ENCODE assay signal across 9 cellular contexts in genomic region chr18:23109163-23109562, GRCh38. TPM values are rescaled to one million over a fixed set of nuclear protein-coding genes. Genes with fewer than 3 reads are reported as not detected.
DNase-seq lines count a peak whose midpoint lies in the region; ATAC-seq, FAIRE-seq and TF ChIP-seq lines count a peak whose summit lies in the region.
"Not testable (repeated sequence)": the region's sequence is repeated elsewhere in the genome, so short reads cannot be mapped to it uniquely, and the experiment has no call there.
"Had no signal": no experiment of that assay in that cellular context is flagged by ENCODE, and none has a peak within 500 bp of the region (broad histone marks: within the 10 kb centered on the region; RNA-seq: fewer than 3 reads in every experiment).

No MANE protein-coding gene starts in this region.

- not testable (repeated sequence) for H3K27me3 Mint-ChIP-seq in Calu3 (ENCODE audit: unreplicated experiment)

- not testable (repeated sequence) for H3K36me3 ChIP-seq in HEK293 (ENCODE audit: control insufficient read depth in 2 of 2, insufficient read depth in 1 of 2, low read length in 2 of 2); MG63; Panc1 (ENCODE audit: control insufficient read depth, insufficient read depth, low read length); breast epithelium; trophoblast cell (ENCODE audit: control insufficient read depth in 1 of 2, insufficient read depth in 2 of 2, low read length in 2 of 2)

- H3K9me3 ChIP-seq in A549; HEK293 (ENCODE audit: control insufficient read depth, insufficient read depth, low read depth, low read length); MG63; Panc1 (ENCODE audit: control insufficient read depth, insufficient read depth, low read depth, low read length); breast epithelium; trophoblast cell (ENCODE audit: insufficient read depth, low read depth, low read length): not testable (repeated sequence)

- H4K8ac ChIP-seq in trophoblast cell (ENCODE audit: low read depth, low read length) = not testable (repeated sequence)

- H3K4me1 ChIP-seq in A549 (peaks cover 53% of the 10 kb centered on the region), HEK293 (ENCODE audit: control insufficient read depth, insufficient read depth, low read length) (peaks cover 18% of the 10 kb centered on the region), Panc1 (ENCODE audit: control insufficient read depth, insufficient read depth, low read length) (peaks cover 49% of the 10 kb centered on the region), breast epithelium (peaks cover 0 to 11% of the 10 kb centered on the region in 2 donors), trophoblast cell (ENCODE audit: control insufficient read depth in 1 of 2, insufficient read depth in 2 of 2, low read length in 2 of 2) (peaks cover 15 to 21% of the 10 kb centered on the region in 2 experiments)

- H3K4ac ChIP-seq in trophoblast cell (ENCODE audit: low read depth, low read length) = not testable (repeated sequence)

- not testable (repeated sequence) for H2AK5ac ChIP-seq in trophoblast cell (ENCODE audit: low read length)

- not testable (repeated sequence) for BruUV-seq in Calu3 (replicated peaks; lab: Mats Ljungman, UMichigan); Panc1 (replicated peaks; lab: Mats Ljungman, UMichigan)

- H3K36me3 Mint-ChIP-seq in Calu3 (ENCODE audit: insufficient read depth, unreplicated experiment) = peaks cover 23% of the 10 kb centered on the region

- H2BK120ac ChIP-seq in trophoblast cell (ENCODE audit: insufficient read depth, low read length, poor library complexity) = not testable (repeated sequence)

- H3K4me3 Mint-ChIP-seq in Calu3 (ENCODE audit: low read depth, unreplicated experiment) = not testable (repeated sequence)

- H3K23ac ChIP-seq in trophoblast cell (ENCODE audit: low read length) = not testable (repeated sequence)

- peaks cover 45% of the 10 kb centered on the region for H3K4me1 Mint-ChIP-seq in Calu3 (ENCODE audit: low read depth, unreplicated experiment)

- CTCF ChIA-PET in A549 (lab: Yijun Ruan, JAX) (interaction anchor here (1.7 to 2.2 kb wide), 2 partner anchors 23 to 270 kb away, joined by 4 to 9 read pairs; no protein-coding TSS in a partner anchor), Calu3 (lab: Charles Lee) (interaction anchor here (0.9 kb wide), 1 partner anchor 10 kb away, joined by 3 read pairs; no protein-coding TSS in a partner anchor), HEK293 (lab: Yijun Ruan, JAX) (interaction anchor here (0.6 kb wide), 3 partner anchors 13 to 22 kb away, joined by 3 read pairs; no protein-coding TSS in a partner anchor)
- CTCF ChIA-PET in Panc1 (lab: Charles Lee) = not testable (repeated sequence)

- peak overlapping the region; percentile 62; the same call in 2 of the 3 replicates for H3K4me2 ChIP-seq in A549
- not testable (repeated sequence) for H3K4me2 ChIP-seq in trophoblast cell (ENCODE audit: low read length)

- not testable (repeated sequence) for H4K91ac ChIP-seq in trophoblast cell (ENCODE audit: low read depth, low read length)

- not testable (repeated sequence) for TF ChIP-seq CTCF in A549 (IDR thresholded peaks at IDR 0.05); Calu3 (IDR thresholded peaks at IDR 0.05; ENCODE audit: unreplicated experiment); HEK293 (tag by site-specific recombination; IDR thresholded peaks at IDR 0.05); Panc1 (IDR thresholded peaks at IDR 0.05); breast epithelium (IDR thresholded peaks at IDR 0.05)

- H3K9me3 Mint-ChIP-seq in Calu3 (ENCODE audit: low read depth, unreplicated experiment) = not testable (repeated sequence)

- not testable (repeated sequence) for H2AFZ ChIP-seq in trophoblast cell (ENCODE audit: insufficient read depth, low read length, poor library complexity)

- TF ChIP-seq POLR2A in A549 (IDR thresholded peaks at IDR 0.05; ENCODE audit: low read length); breast epithelium (IDR thresholded peaks at IDR 0.05): not testable (repeated sequence)

- not testable (repeated sequence) for H2BK5ac ChIP-seq in trophoblast cell (ENCODE audit: low read depth, low read length, poor library complexity)

- not testable (repeated sequence) for TF ChIP-seq RAD21 in A549 (conservative IDR thresholded peaks at IDR 0.05 in 1 of 2, IDR thresholded peaks at IDR 0.05 in 1 of 2)

- not testable (repeated sequence) for H3K79me2 ChIP-seq in trophoblast cell (ENCODE audit: control insufficient read depth, insufficient read depth, low read length, poor library complexity)

- not testable (repeated sequence) for H4K12ac ChIP-seq in trophoblast cell (ENCODE audit: low read depth, low read length)

- not testable (repeated sequence) for H3K18ac ChIP-seq in trophoblast cell (ENCODE audit: low read length)

- POLR2A ChIA-PET in A549 (lab: Yijun Ruan, JAX); Panc1 (lab: Charles Lee): not testable (repeated sequence)
- POLR2A ChIA-PET in HEK293 (lab: Yijun Ruan, JAX) = interaction anchor here (0.7 to 1.3 kb wide), 2 partner anchors 16 to 26 kb away, joined by 4 to 8 read pairs; partner anchors contain the start of gene CABLES1

- WGBS in A549 (ENCODE audit: missing lambda C conversion rate) = 89% methylated on average over 9 of the region's 9 CpGs
- WGBS in trophoblast cell (ENCODE audit: extremely low coverage, insufficient coverage, insufficient read length) = no CpG with 5 or more reads among the region's 9 CpGs

- not testable (repeated sequence) for H3K27me3 ChIP-seq in MG63; Panc1 (ENCODE audit: control insufficient read depth, insufficient read depth, low read length); breast epithelium; trophoblast cell (ENCODE audit: insufficient read depth, low read length)

- H3K9ac ChIP-seq in trophoblast cell (ENCODE audit: low read length) = not testable (repeated sequence)

- peak overlapping the region; percentile 31 for H3K27ac Mint-ChIP-seq in Calu3 (ENCODE audit: unreplicated experiment)

- H3K4me3 ChIP-seq in A549; HEK293 (ENCODE audit: low read depth, low read length); MG63; Panc1 (ENCODE audit: low read depth in 2 of 2, low read length in 2 of 2); breast epithelium; trophoblast cell (ENCODE audit: low read depth, low read length): not testable (repeated sequence)

- not testable (repeated sequence) for DNase-seq in A549 (ENCODE audit: low read depth in 1 of 2, low spot score in 1 of 2); Calu3; Panc1 (ENCODE audit: low read depth, low spot score); breast epithelium (ENCODE audit: low spot score in 2 of 2); trophoblast cell
- peak; percentile 68 for DNase-seq in MG63
- peak; percentile 64 for DNase-seq in Right ventricle myocardium inferior (ENCODE audit: missing footprints)

- FAIRE-seq in A549 (lab: Jason Lieb, UNC) = not testable (repeated sequence)

- TF ChIP-seq EP300 in A549 (IDR thresholded peaks at IDR 0.05) = not testable (repeated sequence)

- H2BK12ac ChIP-seq in trophoblast cell (ENCODE audit: low read length) = peak overlapping the region; percentile 26

- H3K27ac ChIP-seq in A549 = peak overlapping the region; percentile 69 to 77; a peak in 5 of 6 replicates
- not testable (repeated sequence) for H3K27ac ChIP-seq in HEK293 (ENCODE audit: extremely low read depth, low read depth, low read length); trophoblast cell (ENCODE audit: low read depth, low read length)
- H3K27ac ChIP-seq in Panc1 (ENCODE audit: low read length) = peak overlapping the region; percentile 89
- H3K27ac ChIP-seq in breast epithelium = peak overlapping the region; percentile 19 to 38

- peaks cover 16% of the 10 kb centered on the region for H3K79me1 ChIP-seq in trophoblast cell (ENCODE audit: low read length)

- not testable (repeated sequence) for ATAC-seq in A549, Panc1, Right ventricle myocardium inferior

- not testable (repeated sequence) for H3K14ac ChIP-seq in trophoblast cell (ENCODE audit: low read length)

- intact Hi-C loops in Calu3 (cut with micrococcal nuclease; ENCODE audit: unreplicated experiment); breast epithelium (cut with DNase I; ENCODE audit: low total_unique reads); Right ventricle myocardium inferior (cut with DNase I): not testable (repeated sequence)
- intact Hi-C loops in Panc1 (cut with micrococcal nuclease; ENCODE audit: unreplicated experiment) = loop anchor here (10.0 kb wide), 1 partner anchor 84 kb away; no protein-coding TSS in a partner anchor

- in situ Hi-C loops in Panc1 (cut with HindIII; ENCODE audit: low pct_unique_long_range_greater_than_20kb, low sequenced_read_pairs) = not testable (repeated sequence)

TF ChIP-seq in HEK293, 187 proteins besides CTCF, POLR2A, EP300 and RAD21:
- TF ChIP-seq ZFHX2 (tag by site-specific recombination; conservative IDR thresholded peaks at IDR 0.05) = peak; percentile 42

RNA-seq across cellular contexts. Expression of gene CABLES1, which starts 26.1 kb away (rescaled TPM):
- polyA plus RNA-seq in A549 (2011; rRNA removed) (8.5 and 8.6 TPM in 2 replicates), A549 (2017; fragmentation: RNase III; extraction: RNeasy Plus Mini Kit Qiagen cat#74134 plus additional on column Dnase treatment) (4.5 to 6.4 TPM (median 5.0 TPM) in 3 replicates)
- polyA plus RNA-seq in A549 (2012; cell fraction: cytosol; rRNA removed) = 6.8 and 8.3 TPM in 2 replicates
- polyA plus RNA-seq in A549 (2012; cell fraction: nucleus; rRNA removed) = 6.0 and 10.3 TPM in 2 replicates
- polyA minus RNA-seq in A549 (2011; rRNA and poly(A)+ RNA removed) = 7.4 and 9.1 TPM in 2 replicates
- total RNA-seq in Calu3 (2022) (16.2 and 16.9 TPM in 2 replicates), Panc1 (2021; ENCODE audit: unreplicated experiment) (66.4 TPM), breast epithelium (10 to 100 TPM; 18.1 to 28.7 (median 22.3) TPM), Right ventricle myocardium inferior (3.1 TPM)
- 1.1 and 1.3 TPM in 2 replicates for total RNA-seq in MG63 (2014; rRNA removed; shearing (Covaris generic); ENCODE audit: low replicate concordance)
- 43.4 TPM for polyA plus RNA-seq in Panc1 (2012; ENCODE audit: insufficient read length)
- polyA plus RNA-seq in trophoblast cell (2013) = 2.1 and 2.3 TPM in 2 replicates
- total RNA-seq: CD4-positive, alpha-beta T cell had no signal
